ENCODE assay signal across 18 cellular contexts in the genomic region with DNA sequence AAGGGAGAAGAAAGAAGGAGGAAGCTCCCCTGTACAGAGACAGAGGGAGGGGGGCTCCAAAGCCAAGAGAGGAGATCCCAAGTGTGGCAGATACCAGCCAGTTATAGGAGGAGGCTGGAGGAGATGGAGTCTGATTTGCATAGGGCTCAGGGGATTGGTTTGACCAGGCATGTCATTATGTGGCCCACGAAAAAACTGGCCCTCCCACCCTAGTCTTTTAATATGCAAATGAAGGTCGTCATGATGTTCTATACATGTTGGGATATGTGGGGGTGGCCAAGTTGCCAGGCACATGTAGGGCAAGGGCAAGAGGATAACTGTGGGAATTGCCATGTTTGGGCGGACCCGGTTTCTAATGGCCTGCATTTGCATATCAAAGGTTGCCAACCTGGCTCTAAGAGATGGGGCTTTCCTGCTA.
"Had no signal": no experiment of that assay in that cellular context is flagged by ENCODE, and none has a peak within 500 bp of the region (broad histone marks: within the 10 kb centered on the region; RNA-seq: fewer than 3 reads in every experiment).

No MANE protein-coding gene starts in this region.

- H3K4me3 Mint-ChIP-seq: activated CD4-positive, alpha-beta T cell treated with anti-CD3 and anti-CD28 coated beads for 36 hours; activated naive CD4-positive, alpha-beta T cell treated with anti-CD3 and anti-CD28 coated beads, Interleukin-2, amount 50 U/mL, for 24 hours; nephron; stimulated activated effector memory CD8-positive, alpha-beta T cell treated with anti-CD3 and anti-CD28 coated beads, Interleukin-12 subunit alpha, Interleukin-12 subunit beta, amount 100 ng/mL, for 72 hours; type B pancreatic cell had no signal

- H3K36me3 Mint-ChIP-seq: stimulated activated effector memory CD8-positive, alpha-beta T cell treated with anti-CD3 and anti-CD28 coated beads, Interleukin-12 subunit alpha, Interleukin-12 subunit beta, amount 100 ng/mL, for 72 hours; type B pancreatic cell had no signal

- H3K4me3 ChIP-seq: ascending aorta, coronary artery, gastrocnemius medialis, sigmoid colon, stomach had no signal

- H3K9me3 Mint-ChIP-seq: stimulated activated effector memory CD8-positive, alpha-beta T cell treated with anti-CD3 and anti-CD28 coated beads, Interleukin-12 subunit alpha, Interleukin-12 subunit beta, amount 100 ng/mL, for 72 hours; type B pancreatic cell had no signal

- H3K9me3 ChIP-seq: gastrocnemius medialis, sigmoid colon, testis had no signal

- DNase-seq: activated CD4-positive, alpha-beta T cell treated with anti-CD3 and anti-CD28 coated beads for 36 hours; activated CD4-positive, alpha-beta T cell treated with anti-CD3 and anti-CD28 coated beads, Interleukin-2, amount 50 U/mL, for 48 hours; activated gamma-delta T cell; gastrocnemius medialis; head of caudate nucleus; left cardiac atrium; nucleus accumbens; posterior cingulate gyrus; sigmoid colon; stimulated activated CD4-positive, alpha-beta T cell treated with anti-CD3 and anti-CD28 coated beads, Interleukin-4, amount 100 ng/mL, for 24 hours; stomach; testis had no signal

- H3K4me1 Mint-ChIP-seq: activated CD4-positive, alpha-beta T cell treated with anti-CD3 and anti-CD28 coated beads for 36 hours; activated naive CD4-positive, alpha-beta T cell treated with anti-CD3 and anti-CD28 coated beads, Interleukin-2, amount 50 U/mL, for 24 hours; nephron; stimulated activated effector memory CD8-positive, alpha-beta T cell treated with anti-CD3 and anti-CD28 coated beads, Interleukin-12 subunit alpha, Interleukin-12 subunit beta, amount 100 ng/mL, for 72 hours had no signal

- H3K27ac Mint-ChIP-seq: activated CD4-positive, alpha-beta T cell treated with anti-CD3 and anti-CD28 coated beads for 36 hours; activated naive CD4-positive, alpha-beta T cell treated with anti-CD3 and anti-CD28 coated beads, Interleukin-2, amount 50 U/mL, for 24 hours; nephron; stimulated activated effector memory CD8-positive, alpha-beta T cell treated with anti-CD3 and anti-CD28 coated beads, Interleukin-12 subunit alpha, Interleukin-12 subunit beta, amount 100 ng/mL, for 72 hours; type B pancreatic cell had no signal

- ATAC-seq: activated CD4-positive, alpha-beta T cell treated with anti-CD3 and anti-CD28 coated beads for 36 hours; gastrocnemius medialis; left cardiac atrium; stimulated activated effector memory CD8-positive, alpha-beta T cell treated with anti-CD3 and anti-CD28 coated beads, Interleukin-12 subunit alpha, Interleukin-12 subunit beta, amount 100 ng/mL, for 72 hours had no signal

- H3K27me3 ChIP-seq: ascending aorta, gastrocnemius medialis, sigmoid colon, testis had no signal

- H3K4me1 ChIP-seq: ascending aorta, gastrocnemius medialis, sigmoid colon, stomach, testis had no signal

- H3K36me3 ChIP-seq: ascending aorta, gastrocnemius medialis, sigmoid colon, stomach had no signal

- H3K27ac ChIP-seq: ascending aorta, coronary artery, gastrocnemius medialis, sigmoid colon, stomach, testis had no signal
